ENCODE assay signal across 15 cellular contexts in the genomic region with DNA sequence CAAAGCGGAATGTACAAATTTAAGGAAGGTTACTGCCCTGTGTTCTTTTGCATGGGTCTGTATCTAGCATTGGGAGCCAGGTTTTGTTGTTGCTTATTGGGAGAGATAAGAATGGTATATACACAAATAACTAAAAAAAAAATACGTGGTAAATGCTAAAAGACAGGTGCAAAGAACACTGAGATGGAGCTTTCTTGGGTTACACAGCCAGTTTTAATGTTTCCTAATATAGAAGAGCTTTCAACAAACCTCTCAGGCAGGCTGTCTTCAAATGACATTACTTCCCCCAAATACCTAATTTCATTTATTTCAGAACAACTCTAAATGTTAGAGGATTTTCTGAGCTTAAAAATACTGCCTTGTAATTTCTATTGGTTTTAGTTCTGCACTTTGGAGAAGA. TPM values are rescaled to one million over a fixed set of nuclear protein-coding genes. Genes with fewer than 3 reads are reported as not detected.
DNase-seq lines count a peak whose midpoint lies in the region; ATAC-seq and TF ChIP-seq lines count a peak whose summit lies in the region.
"Had no signal": no experiment of that assay in that cellular context is flagged by ENCODE, and none has a peak within 500 bp of the region (broad histone marks: within the 10 kb centered on the region; RNA-seq: fewer than 3 reads in every experiment).

No MANE protein-coding gene starts in this region.

- peaks cover 18% of the 10 kb centered on the region for H3K9me3 ChIP-seq in BLaER1
- H3K9me3 ChIP-seq in CD8-positive, alpha-beta T cell (ENCODE audit: low read length): no peaks in the 10 kb centered on the region
- H3K9me3 ChIP-seq in SU-DHL-6 (ENCODE audit: insufficient read depth, low read length): no peaks in the 10 kb centered on the region
- H3K9me3 ChIP-seq in SK-N-SH: no peaks in the 10 kb centered on the region
- H3K9me3 ChIP-seq: esophagus squamous epithelium, thyroid gland had no signal

- no peaks in the 10 kb centered on the region for H3K27me3 Mint-ChIP-seq in CD8-positive, alpha-beta T cell (ENCODE audit: low read depth)
- peaks cover 1 to 4% (median 2%) of the 10 kb centered on the region in 3 donors for H3K27me3 Mint-ChIP-seq in immature natural killer cell (ENCODE audit: low read depth in 3 of 3)

- H3K9me2 ChIP-seq in SU-DHL-6 (replicated peaks; ENCODE audit: insufficient read depth, low read length) (no peaks in the 10 kb centered on the region), SK-N-SH (no peaks in the 10 kb centered on the region)

- no peaks in the 10 kb centered on the region for H3K27me3 ChIP-seq in BLaER1
- H3K27me3 ChIP-seq in CD8-positive, alpha-beta T cell (ENCODE audit: insufficient read depth, low read length): no peaks in the 10 kb centered on the region
- H3K27me3 ChIP-seq in SU-DHL-6 (ENCODE audit: low read length): no peaks in the 10 kb centered on the region
- no peaks in the 10 kb centered on the region for H3K27me3 ChIP-seq in SK-N-SH (ENCODE audit: insufficient read depth)
- H3K27me3 ChIP-seq: esophagus squamous epithelium, hepatocyte, thyroid gland had no signal

- CTCF ChIA-PET in CD8-positive, alpha-beta T cell (lab: Charles Lee): interaction anchor here (0.7 to 36.4 kb wide), 7 partner anchors 7 to 219 kb away, joined by 3 to 1205 read pairs (median 5); no protein-coding TSS in a partner anchor
- CTCF ChIA-PET in SK-N-SH (lab: Yijun Ruan, JAX): interaction anchor here (0.6 to 3.7 kb wide), 8 partner anchors 12 to 1258 kb away, joined by 3 to 20 read pairs (median 5); a partner anchor contains a TSS

- H3F3A ChIP-seq in SU-DHL-6 (ENCODE audit: insufficient read depth) (peaks cover 67% of the 10 kb centered on the region), SK-N-SH (replicated peaks; ENCODE audit: insufficient read depth) (peaks cover 4% of the 10 kb centered on the region)

- WGBS in SK-N-SH (ENCODE audit: low lambda C conversion rate): 58% methylated on average over 2 of the region's 2 CpGs

- peak overlapping the region; percentile 90 for H3K4me2 ChIP-seq in BLaER1
- H3K4me2 ChIP-seq in SU-DHL-6 (ENCODE audit: low read depth, low read length, poor library complexity, severe bottlenecking): peak overlapping the region; percentile 71
- no peak overlapping the region for H3K4me2 ChIP-seq in SK-N-SH

- intact Hi-C loops in CD8-positive, alpha-beta T cell (cut with DNase I, micrococcal nuclease): loop anchor here (5.0 to 10.0 kb wide), 3 partner anchors 610 to 1190 kb away; a partner anchor contains a TSS
- intact Hi-C loops in cardiac septum (cut with DNase I): no loop called here

- ATAC-seq in CD8-positive, alpha-beta T cell: no peak
- ATAC-seq: left cardiac atrium had no signal

- DNase-seq in CD8-positive, alpha-beta T cell: no peak
- DNase-seq in immature natural killer cell (no peak), SK-N-SH (no peak), cardiac septum (ENCODE audit: low spot score) (no peak), SK-N-DZ (ENCODE audit: low spot score) (no peak)
- DNase-seq: activated T-cell treated with anti-CD3 and anti-CD28 coated beads, Interleukin-2, amount 50 U/mL, for 1 hour; esophagus squamous epithelium; GDM1; left cardiac atrium; NK-92 treated with Interleukin-12 subunit alpha and Interleukin-12 subunit beta, amount 100 ng/mL, for 24 hours; SHP77 treated with DMSO at 0.1 percent for 48 hours; thyroid gland had no signal

- POLR2A ChIA-PET in CD8-positive, alpha-beta T cell (lab: Charles Lee): interaction anchor here (0.6 to 5.9 kb wide), 7 partner anchors 8 to 142 kb away, joined by 3 to 87 read pairs (median 23); a partner anchor contains a TSS
- POLR2A ChIA-PET in SK-N-SH (lab: Yijun Ruan, JAX): interaction anchor here (0.6 to 3.2 kb wide), 3 partner anchors 8 to 161 kb away, joined by 3 to 51 read pairs (median 5); no protein-coding TSS in a partner anchor

- no peak overlapping the region for H3K9ac ChIP-seq in BLaER1
- H3K9ac ChIP-seq in SU-DHL-6 (ENCODE audit: low read length): peak overlapping the region; percentile 86; the same call in 1 of the 2 replicates
- H3K9ac ChIP-seq in SK-N-SH: no peak overlapping the region

- peak overlapping the region; percentile 63 for H3K27ac Mint-ChIP-seq in CD8-positive, alpha-beta T cell
- H3K27ac Mint-ChIP-seq in immature natural killer cell: peak overlapping the region in 5 of 6 donors; percentile 7 to 69 (median 57)

- H3K27ac ChIP-seq in BLaER1 (peak overlapping the region; percentile 100), SU-DHL-6 (ENCODE audit: low read depth, low read length) (peak overlapping the region; percentile 96), SK-N-SH (ENCODE audit: low read depth in 2 of 2, low read length in 1 of 2) (no peak overlapping the region)
- no peak overlapping the region for H3K27ac ChIP-seq in CD8-positive, alpha-beta T cell (ENCODE audit: low read depth, low read length)

- peaks cover 12% of the 10 kb centered on the region for H3K36me3 Mint-ChIP-seq in CD8-positive, alpha-beta T cell
- peaks cover 4 to 9% (median 9%) of the 10 kb centered on the region in 3 donors for H3K36me3 Mint-ChIP-seq in immature natural killer cell

- H3K9me3 Mint-ChIP-seq in CD8-positive, alpha-beta T cell: no peaks in the 10 kb centered on the region
- H3K9me3 Mint-ChIP-seq in immature natural killer cell: no peaks in the 10 kb centered on the region

- peak overlapping the region; percentile 16 for H3K4me3 Mint-ChIP-seq in CD8-positive, alpha-beta T cell
- H3K4me3 Mint-ChIP-seq in immature natural killer cell: peak overlapping the region in 4 of 5 donors; percentile 8 to 48 (median 22)

- no peak for TF ChIP-seq RAD21 in SK-N-SH (IDR thresholded peaks at IDR 0.05; ENCODE audit: low read length)

- H3K79me2 ChIP-seq in SU-DHL-6 (ENCODE audit: insufficient read depth, low read length): peaks cover 36% of the 10 kb centered on the region
- H3K79me2 ChIP-seq in SK-N-SH (ENCODE audit: insufficient read depth): peaks cover 36% of the 10 kb centered on the region

- no peak for TF ChIP-seq EP300 in SK-N-SH (IDR thresholded peaks at IDR 0.05; ENCODE audit: borderline replicate concordance in 1 of 2, low read depth in 1 of 2, low read length in 1 of 2)

- H3K4me3 ChIP-seq in BLaER1: no peak overlapping the region
- no peak overlapping the region for H3K4me3 ChIP-seq in CD8-positive, alpha-beta T cell (ENCODE audit: low read depth, low read length)
- peak overlapping the region; percentile 13 for H3K4me3 ChIP-seq in SU-DHL-6 (ENCODE audit: insufficient read depth, low read length, poor library complexity, severe bottlenecking)
- no peak overlapping the region for H3K4me3 ChIP-seq in SK-N-SH (ENCODE audit: low read depth in 2 of 2, low read length in 1 of 2)
- H3K4me3 ChIP-seq: hepatocyte, thyroid gland had no signal

- TF ChIP-seq CTCF in CD8-positive, alpha-beta T cell (IDR thresholded peaks at IDR 0.05): no peak
- no peak for TF ChIP-seq CTCF in SU-DHL-6 (IDR thresholded peaks at IDR 0.05; ENCODE audit: insufficient read depth, low read length, poor library complexity, severe bottlenecking)
- no peak for TF ChIP-seq CTCF in SK-N-SH (IDR thresholded peaks at IDR 0.05)

- H3K4me1 Mint-ChIP-seq in CD8-positive, alpha-beta T cell (ENCODE audit: low read depth): peaks cover 59% of the 10 kb centered on the region
- peaks cover 38 to 51% of the 10 kb centered on the region in 2 donors for H3K4me1 Mint-ChIP-seq in immature natural killer cell

- H4K20me1 ChIP-seq in BLaER1 (no peaks in the 10 kb centered on the region), SU-DHL-6 (ENCODE audit: low read depth, low read length) (no peaks in the 10 kb centered on the region), SK-N-SH (ENCODE audit: insufficient read depth) (no peaks in the 10 kb centered on the region)

- peaks cover 79% of the 10 kb centered on the region for H3K4me1 ChIP-seq in BLaER1
- peaks cover 65% of the 10 kb centered on the region for H3K4me1 ChIP-seq in CD8-positive, alpha-beta T cell (ENCODE audit: insufficient read depth, low read length)
- H3K4me1 ChIP-seq in SK-N-SH (ENCODE audit: control insufficient read depth in 1 of 2, insufficient read depth in 2 of 2, low read depth in 1 of 2, low read length in 1 of 2): peaks cover 4 to 8% of the 10 kb centered on the region in 2 experiments; a peak in 1 of 4 replicates

- peaks cover 23% of the 10 kb centered on the region for H3K36me3 ChIP-seq in BLaER1
- H3K36me3 ChIP-seq in CD8-positive, alpha-beta T cell (ENCODE audit: insufficient read depth, low read length): no peaks in the 10 kb centered on the region
- H3K36me3 ChIP-seq in SU-DHL-6 (ENCODE audit: low read length): no peaks in the 10 kb centered on the region; the same call in 1 of the 2 replicates
- peaks cover 0 to 12% of the 10 kb centered on the region in 2 experiments for H3K36me3 ChIP-seq in SK-N-SH (replicated peaks in 1 of 2; ENCODE audit: control insufficient read depth in 1 of 2, insufficient read depth in 2 of 2, low read length in 1 of 2)
- H3K36me3 ChIP-seq: thyroid gland had no signal

- H2AFZ ChIP-seq in SU-DHL-6 (ENCODE audit: low read depth, low read length, severe bottlenecking) (no peak overlapping the region), SK-N-SH (ENCODE audit: low read depth) (no peak overlapping the region)

TF ChIP-seq in SK-N-SH, 30 proteins besides CTCF, POLR2A, EP300 and RAD21 (continues in another document):
- TF ChIP-seq MEF2A (IDR thresholded peaks at IDR 0.05; ENCODE audit: borderline replicate concordance, low read depth) (no peak), EZH2phosphoT487 (IDR thresholded peaks at IDR 0.05; ENCODE audit: borderline replicate concordance, low read depth) (no peak), MXI1 (IDR thresholded peaks at IDR 0.05; ENCODE audit: low read depth, low read length) (no peak), RXRA (IDR thresholded peaks at IDR 0.05; ENCODE audit: borderline replicate concordance, low read depth) (no peak), FOXM1 (IDR thresholded peaks at IDR 0.05; ENCODE audit: low read depth) (no peak), GABPA (IDR thresholded peaks at IDR 0.05; ENCODE audit: low read depth) (no peak), FOSL2 (IDR thresholded peaks at IDR 0.05; ENCODE audit: borderline replicate concordance, low read depth) (no peak)

RNA-seq across cellular contexts. Expression of a gene that starts 1.4 kb away (rescaled TPM):
- 100 to 1,000 TPM; 209 to 218 TPM for total RNA-seq in CD8-positive, alpha-beta T cell
- 10 to 100 TPM in 1 of 3 donors, 1 to 10 TPM in 2; 4.6 to 22.6 (median 8.3) TPM for polyA plus RNA-seq in immature natural killer cell
- 6.2 and 9.2 TPM in 2 replicates for polyA plus RNA-seq in SK-N-SH (2012; rRNA removed)
- polyA plus RNA-seq in SK-N-SH (2012; cell fraction: cytosol; rRNA removed): 3.4 and 3.7 TPM in 2 replicates
- 21.0 and 47.4 TPM in 2 replicates for polyA plus RNA-seq in SK-N-SH (2012; cell fraction: nucleus; rRNA removed)
- 59.2 TPM for total RNA-seq in cardiac septum
- polyA plus RNA-seq in SK-N-DZ (2014; cell fraction: cytosol; rRNA removed): 26.3 and 28.1 TPM in 2 replicates
- polyA plus RNA-seq in SK-N-DZ (2014; cell fraction: nucleus; rRNA removed): 69.6 and 119 TPM in 2 replicates

RNA-seq across cellular contexts. Expression of a gene that starts 20.2 kb away (rescaled TPM):
- total RNA-seq in CD8-positive, alpha-beta T cell: 10 to 100 TPM; 32.2 to 32.6 TPM
- 1 to 10 TPM in 2 of 3 donors, not detected in 1; 1.4 to 2.3 TPM for polyA plus RNA-seq in immature natural killer cell
- polyA plus RNA-seq in SK-N-SH (2012; rRNA removed): 6.5 and 6.6 TPM in 2 replicates
- 2.4 and 3.6 TPM in 2 replicates for polyA plus RNA-seq in SK-N-SH (2012; cell fraction: cytosol; rRNA removed)
- polyA plus RNA-seq in SK-N-SH (2012; cell fraction: nucleus; rRNA removed): 10.2 and 11.2 TPM in 2 replicates
- total RNA-seq in cardiac septum: 28.8 TPM
- polyA plus RNA-seq in SK-N-DZ (2014; cell fraction: cytosol; rRNA removed): 6.3 and 8.5 TPM in 2 replicates
- polyA plus RNA-seq in SK-N-DZ (2014; cell fraction: nucleus; rRNA removed): 4.8 and 12.2 TPM in 2 replicates

Comparison
In these comparisons a context has a peak if more than half of its experiments do, and no peak if none do; other contexts are left out.
1. H3K27ac ChIP-seq: peak in BLaER1 (single experiment) and SU-DHL-6 (single experiment); none in CD8-positive, alpha-beta T cell (single experiment) and SK-N-SH (0 of 2).